ENCODE assay signal across 29 cellular contexts in genomic region chr16:69012906-69013305, GRCh38.
"Had no signal": no experiment of that assay in that cellular context is flagged by ENCODE, and none has a peak within 500 bp of the region (broad histone marks: within the 10 kb centered on the region; RNA-seq: fewer than 3 reads in every experiment).

No MANE protein-coding gene starts in this region.

- DNase-seq: activated CD4-positive, alpha-beta memory T cell treated with anti-CD3 and anti-CD28 coated beads, Interleukin-2, amount 10 ng/mL, durations not matched to agents 7 days and 5 days; activated CD4-positive, alpha-beta T cell treated with anti-CD3 and anti-CD28 coated beads for 1 hour; activated CD4-positive, alpha-beta T cell treated with anti-CD3 and anti-CD28 coated beads for 4 hours; activated CD4-positive, alpha-beta T cell treated with anti-CD3 and anti-CD28 coated beads, Interleukin-2, amount 10 ng/mL, durations not matched to agents 7 days and 5 days; activated CD4-positive, alpha-beta T cell treated with anti-CD3 and anti-CD28 coated beads, Interleukin-2, amount 50 U/mL, for 4 hours; activated CD8-positive, alpha-beta memory T cell treated with anti-CD3 and anti-CD28 coated beads, Interleukin-2, amount 50 U/mL, for 48 hours; activated gamma-delta T cell; activated naive CD4-positive, alpha-beta T cell; activated naive CD4-positive, alpha-beta T cell treated with anti-CD3 and anti-CD28 coated beads, Interleukin-2, amount 10 ng/mL, durations not matched to agents 7 days and 5 days; activated naive CD8-positive, alpha-beta T cell treated with anti-CD3 and anti-CD28 coated beads, Interleukin-2, amount 10 ng/mL, durations not matched to agents 7 days and 5 days; activated T-cell treated with anti-CD3 and anti-CD28 coated beads for 4 hours; activated T-cell treated with anti-CD3 and anti-CD28 coated beads, Interleukin-2, amount 50 U/mL, for 24 hours; activated T-cell treated with anti-CD3 and anti-CD28 coated beads, Interleukin-2, amount 50 U/mL, for 72 hours; amniotic stem cell; anterior cingulate cortex; brain microvascular endothelial cell; central memory CD4-positive, alpha-beta T cell; cerebellar nuclear complex; colonic mucosa; effector memory CD4-positive, alpha-beta T cell; endodermal cell; erythroblast; esophagus squamous epithelium; foreskin melanocyte; heart right ventricle; T-helper 2 cell had no signal

- ATAC-seq: activated naive CD4-positive, alpha-beta T cell treated with anti-CD3 and anti-CD28 coated beads, Interleukin-2, amount 50 U/mL, for 72 hours; activated T-cell treated with anti-CD3 and anti-CD28 coated beads, Interleukin-2, amount 50 U/mL, for 72 hours; gastroesophageal sphincter; heart right ventricle had no signal

- H3K4me3 ChIP-seq: cardiac muscle cell, colonic mucosa, esophagus squamous epithelium, gastroesophageal sphincter, heart right ventricle had no signal
